8 cellular contexts compared by ENCODE assay signal in the genomic region with DNA sequence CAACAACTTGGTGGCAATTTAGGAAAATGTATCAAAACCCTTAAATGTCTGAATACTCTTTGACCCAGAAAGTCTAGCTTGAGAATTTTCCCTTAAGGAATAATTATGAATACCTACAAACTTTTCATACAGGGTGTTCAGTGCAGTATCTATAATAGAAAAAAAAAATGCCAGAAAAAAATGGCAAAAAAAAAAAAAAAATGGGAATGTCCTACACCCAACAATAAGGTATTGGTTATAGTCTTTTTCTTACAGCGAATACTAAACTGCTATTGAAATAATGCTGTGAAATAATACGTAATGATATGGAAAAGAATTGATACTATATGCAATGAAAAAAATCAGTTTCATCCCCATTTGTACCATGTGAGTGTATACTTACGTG. TPM values are rescaled to one million over a fixed set of nuclear protein-coding genes. Genes with fewer than 3 reads are reported as not detected.
DNase-seq lines count a peak whose midpoint lies in the region; ATAC-seq and TF ChIP-seq lines count a peak whose summit lies in the region.

No MANE protein-coding gene starts in this region.

- DNase-seq in T-helper 2 cell treated with Interferon-gamma antibody and Interleukin-4, amounts not matched to agents 5 μg/mL and 100 μg/mL, for 36 hours (ENCODE audit: low spot score) = no peak
- DNase-seq in T-helper 2 cell = no peak
- no peak for DNase-seq in activated CD8-positive, alpha-beta T cell treated with anti-CD3 and anti-CD28 coated beads for 36 hours
- DNase-seq in hepatocyte (ENCODE audit: low spot score) = no peak
- DNase-seq in stimulated activated naive B cell treated with anti-CD40 and anti-IgM and Interleukin-4, amounts not matched to agents 10 μg/mL and 1 μg/mL and 100 μg/mL, for 72 hours = no peak
- no peak for DNase-seq in DMS153 treated with DMSO at 0.1 percent for 48 hours (lab: John Stamatoyannopoulos, UW; ENCODE audit: unreplicated experiment)
- no peak for DNase-seq in NCI-H146 treated with DMSO at 0.1 percent for 48 hours (lab: John Stamatoyannopoulos, UW; ENCODE audit: unreplicated experiment)
- no peak for DNase-seq in kidney tubule cell (ENCODE audit: low spot score)

- H3K4me1 Mint-ChIP-seq in T-helper 2 cell treated with Interferon-gamma antibody and Interleukin-4, amounts not matched to agents 5 μg/mL and 100 μg/mL, for 36 hours (ENCODE audit: low read depth) = peaks cover 5% of the 10 kb centered on the region
- peaks cover 22% of the 10 kb centered on the region for H3K4me1 Mint-ChIP-seq in activated CD8-positive, alpha-beta T cell treated with anti-CD3 and anti-CD28 coated beads for 36 hours (ENCODE audit: low read depth)
- peaks cover 10 to 11% of the 10 kb centered on the region in 2 donors for H3K4me1 Mint-ChIP-seq in stimulated activated naive B cell treated with anti-CD40 and anti-IgM and Interleukin-4, amounts not matched to agents 10 μg/mL and 1 μg/mL and 100 μg/mL, for 72 hours

- no peaks in the 10 kb centered on the region for H4K20me1 ChIP-seq in hepatocyte (ENCODE audit: insufficient read depth, poor library complexity, severe bottlenecking)

- no peak overlapping the region for H3K27ac Mint-ChIP-seq in T-helper 2 cell treated with Interferon-gamma antibody and Interleukin-4, amounts not matched to agents 5 μg/mL and 100 μg/mL, for 36 hours
- no peak overlapping the region for H3K27ac Mint-ChIP-seq in activated CD8-positive, alpha-beta T cell treated with anti-CD3 and anti-CD28 coated beads for 36 hours
- no peak overlapping the region for H3K27ac Mint-ChIP-seq in stimulated activated naive B cell treated with anti-CD40 and anti-IgM and Interleukin-4, amounts not matched to agents 10 μg/mL and 1 μg/mL and 100 μg/mL, for 72 hours

- no peak overlapping the region for H2AFZ ChIP-seq in hepatocyte

- no peaks in the 10 kb centered on the region for H3K9me3 Mint-ChIP-seq in T-helper 2 cell treated with Interferon-gamma antibody and Interleukin-4, amounts not matched to agents 5 μg/mL and 100 μg/mL, for 36 hours
- H3K9me3 Mint-ChIP-seq in activated CD8-positive, alpha-beta T cell treated with anti-CD3 and anti-CD28 coated beads for 36 hours = no peaks in the 10 kb centered on the region
- no peaks in the 10 kb centered on the region for H3K9me3 Mint-ChIP-seq in stimulated activated naive B cell treated with anti-CD40 and anti-IgM and Interleukin-4, amounts not matched to agents 10 μg/mL and 1 μg/mL and 100 μg/mL, for 72 hours

- no peaks in the 10 kb centered on the region for H3K9me3 ChIP-seq in hepatocyte (ENCODE audit: low read depth)

- peaks cover 21% of the 10 kb centered on the region for H3K27me3 Mint-ChIP-seq in T-helper 2 cell treated with Interferon-gamma antibody and Interleukin-4, amounts not matched to agents 5 μg/mL and 100 μg/mL, for 36 hours (ENCODE audit: low read depth)
- no peaks in the 10 kb centered on the region for H3K27me3 Mint-ChIP-seq in activated CD8-positive, alpha-beta T cell treated with anti-CD3 and anti-CD28 coated beads for 36 hours
- H3K27me3 Mint-ChIP-seq in stimulated activated naive B cell treated with anti-CD40 and anti-IgM and Interleukin-4, amounts not matched to agents 10 μg/mL and 1 μg/mL and 100 μg/mL, for 72 hours = no peaks in the 10 kb centered on the region

- H3K4me3 ChIP-seq in hepatocyte = no peak overlapping the region

- no peaks in the 10 kb centered on the region for H3K9me2 ChIP-seq in hepatocyte (replicated peaks; ENCODE audit: insufficient read depth)

- peaks cover 5% of the 10 kb centered on the region for H3K36me3 Mint-ChIP-seq in T-helper 2 cell treated with Interferon-gamma antibody and Interleukin-4, amounts not matched to agents 5 μg/mL and 100 μg/mL, for 36 hours (ENCODE audit: low read depth)
- H3K36me3 Mint-ChIP-seq in activated CD8-positive, alpha-beta T cell treated with anti-CD3 and anti-CD28 coated beads for 36 hours (ENCODE audit: low read depth) = peaks cover 8% of the 10 kb centered on the region
- H3K36me3 Mint-ChIP-seq in stimulated activated naive B cell treated with anti-CD40 and anti-IgM and Interleukin-4, amounts not matched to agents 10 μg/mL and 1 μg/mL and 100 μg/mL, for 72 hours = peaks cover 12 to 23% of the 10 kb centered on the region in 2 donors

- CTCF ChIA-PET in activated CD8-positive, alpha-beta T cell treated with anti-CD3 and anti-CD28 coated beads for 36 hours (lab: Charles Lee) = interaction anchor here (0.6 to 3.7 kb wide), 34 partner anchors 9 to 167 kb away, joined by 3 to 50 read pairs (median 4); a partner anchor contains a TSS

- peak overlapping the region; percentile 32 for H3K4me3 Mint-ChIP-seq in T-helper 2 cell treated with Interferon-gamma antibody and Interleukin-4, amounts not matched to agents 5 μg/mL and 100 μg/mL, for 36 hours
- H3K4me3 Mint-ChIP-seq in activated CD8-positive, alpha-beta T cell treated with anti-CD3 and anti-CD28 coated beads for 36 hours = peak overlapping the region; percentile 56
- peak overlapping the region; percentile 63 to 73 for H3K4me3 Mint-ChIP-seq in stimulated activated naive B cell treated with anti-CD40 and anti-IgM and Interleukin-4, amounts not matched to agents 10 μg/mL and 1 μg/mL and 100 μg/mL, for 72 hours

- WGBS in hepatocyte (ENCODE audit: low lambda C conversion rate, missing lambda C conversion rate) = 90% methylated on average over 3 of the region's 3 CpGs

- POLR2A ChIA-PET in activated CD8-positive, alpha-beta T cell treated with anti-CD3 and anti-CD28 coated beads for 36 hours (lab: Charles Lee) = interaction anchor here (0.6 to 1.4 kb wide), 2 partner anchors 28 to 43 kb away, joined by 3 to 7 read pairs; a partner anchor contains a TSS

- no peak for TF ChIP-seq CTCF in activated CD8-positive, alpha-beta T cell treated with anti-CD3 and anti-CD28 coated beads for 36 hours (IDR thresholded peaks at IDR 0.05)
- TF ChIP-seq CTCF in hepatocyte (IDR thresholded peaks at IDR 0.05; ENCODE audit: poor library complexity) = no peak

- no peaks in the 10 kb centered on the region for H3K79me2 ChIP-seq in hepatocyte

- no peak for ATAC-seq in activated CD8-positive, alpha-beta T cell treated with anti-CD3 and anti-CD28 coated beads for 36 hours
- no peak for ATAC-seq in stimulated activated naive B cell treated with anti-CD40 and anti-IgM and Interleukin-4, amounts not matched to agents 10 μg/mL and 1 μg/mL and 100 μg/mL, for 72 hours (replicated peaks)

- intact Hi-C loops in activated CD8-positive, alpha-beta T cell treated with anti-CD3 and anti-CD28 coated beads for 36 hours (cut with micrococcal nuclease) = loop anchor here (5.0 kb wide), 1 partner anchor 99 kb away; no protein-coding TSS in a partner anchor

- H3K4me2 ChIP-seq in hepatocyte = peak overlapping the region; percentile 92

- no peaks in the 10 kb centered on the region for H3K4me1 ChIP-seq in hepatocyte (ENCODE audit: insufficient read depth)

- no peak overlapping the region for H3K27ac ChIP-seq in hepatocyte

- H3K27me3 ChIP-seq in hepatocyte = no peaks in the 10 kb centered on the region

- no peaks in the 10 kb centered on the region for H3K36me3 ChIP-seq in hepatocyte (replicated peaks; ENCODE audit: insufficient read depth, low read depth)

RNA-seq across cellular contexts. Expression of a gene that starts 44.3 kb away (rescaled TPM):
- 10 to 100 TPM; 29.3 to 31.1 TPM for total RNA-seq in activated CD8-positive, alpha-beta T cell treated with anti-CD3 and anti-CD28 coated beads for 36 hours
- total RNA-seq in hepatocyte = 31.3 and 41.5 TPM in 2 replicates
- 12.1 and 14.3 TPM in 2 replicates for polyA plus RNA-seq in hepatocyte
